ENCODE assay signal across 25 cellular contexts in the genomic region with DNA sequence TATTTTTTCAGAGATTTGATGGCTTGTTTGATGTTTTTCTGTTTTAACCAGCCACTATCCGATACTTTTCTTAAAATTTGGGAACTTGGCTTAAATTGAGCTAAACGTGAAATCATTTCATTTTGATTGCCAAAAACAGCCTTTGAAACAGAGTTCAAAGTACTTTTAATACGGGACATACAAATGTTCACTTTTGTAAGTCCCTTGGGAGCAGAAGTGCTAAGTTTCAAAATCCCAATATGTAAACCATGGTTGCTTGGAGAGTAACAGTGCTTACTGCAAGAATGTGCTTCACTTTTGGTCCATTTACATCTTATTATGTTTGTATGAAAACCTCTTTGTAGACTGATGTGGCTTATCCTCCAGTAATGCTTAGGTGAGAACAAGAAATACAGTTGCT. TPM values are rescaled to one million over a fixed set of nuclear protein-coding genes. Genes with fewer than 3 reads are reported as not detected.
"Had no signal": no experiment of that assay in that cellular context is flagged by ENCODE, and none has a peak within 500 bp of the region (broad histone marks: within the 10 kb centered on the region; RNA-seq: fewer than 3 reads in every experiment).

No MANE protein-coding gene starts in this region.

- H3K4me3 ChIP-seq: adrenal gland, ascending aorta, lower lobe of right lung, sigmoid colon, testis, uterus had no signal

- DNase-seq: activated CD4-positive, alpha-beta T cell treated with anti-CD3 and anti-CD28 coated beads for 1 hour; activated CD4-positive, alpha-beta T cell treated with anti-CD3 and anti-CD28 coated beads, Interleukin-2, amount 50 U/mL, for 1 hour; activated naive CD4-positive, alpha-beta T cell; activated T-cell treated with anti-CD3 and anti-CD28 coated beads, Interleukin-2, amount 50 U/mL, for 1 hour; adrenal gland; brain microvascular endothelial cell; caudate nucleus; effector memory CD4-positive, alpha-beta T cell; foreskin fibroblast; left colon; lower lobe of right lung; mesendoderm; naive B cell; occipital lobe; posterior cingulate gyrus; sigmoid colon; stimulated activated CD4-positive, alpha-beta T cell treated with anti-CD3 and anti-CD28 coated beads, Interleukin-4, amount 100 ng/mL, for 1 hour; stimulated activated naive CD4-positive, alpha-beta T cell; testis; trophoblast cell; uterus; WERI-Rb-1 had no signal

- H3K27ac Mint-ChIP-seq: activated naive CD8-positive, alpha-beta T cell had no signal

- ATAC-seq: left colon, lower lobe of right lung had no signal

- H3K27ac ChIP-seq: adrenal gland, ascending aorta, brain microvascular endothelial cell, lower lobe of right lung, sigmoid colon, testis, uterus, WERI-Rb-1 had no signal

- H3K27me3 ChIP-seq: adrenal gland, ascending aorta, brain microvascular endothelial cell, sigmoid colon, testis, uterus had no signal

- H3K4me3 Mint-ChIP-seq: activated naive CD8-positive, alpha-beta T cell; naive B cell had no signal

- H3K27me3 Mint-ChIP-seq: activated naive CD8-positive, alpha-beta T cell; naive B cell had no signal

- H3K36me3 ChIP-seq: uterus had no signal

- H3K9me3 ChIP-seq: adrenal gland, ascending aorta, lower lobe of right lung, sigmoid colon, testis, uterus had no signal

RNA-seq across cellular contexts. Expression of gene NRCAM, which starts 58.8 kb away (rescaled TPM):
- total RNA-seq: T-helper 2 cell treated with Interferon-gamma antibody and Interleukin-4, amounts not matched to agents 100 ng/mL and 5 ng/mL, for 36 hours had no signal
